Comparison of ENCODE assay signal across 11 cellular contexts in genomic region chr16:21680714-21681113, GRCh38. TPM values are rescaled to one million over a fixed set of nuclear protein-coding genes. Genes with fewer than 3 reads are reported as not detected.
"Had no signal": no experiment of that assay in that cellular context is flagged by ENCODE, and none has a peak within 500 bp of the region (broad histone marks: within the 10 kb centered on the region; RNA-seq: fewer than 3 reads in every experiment).

No MANE protein-coding gene starts in this region.

RNA-seq across cellular contexts. Expression of gene OTOA, which starts 16.9 kb away (rescaled TPM):
- total RNA-seq: OCI-LY7, PC-3, PC-9, Peyer's patch, Right ventricle myocardium inferior, Right ventricle myocardium superior, RPMI7951, SJCRH30, SJSA1, SK-MEL-5 had no signal

RNA-seq across cellular contexts. Expression of gene IGSF6, which starts 28.3 kb away (rescaled TPM):
- total RNA-seq: PC-9, RPMI7951, SJCRH30, SJSA1, SK-MEL-5 had no signal
- polyA plus RNA-seq: SK-N-SH had no signal
